ENCODE assay signal across 6 cellular contexts in genomic region chr3:154349223-154349622, GRCh38.
"Had no signal": no experiment of that assay in that cellular context is flagged by ENCODE, and none has a peak within 500 bp of the region (broad histone marks: within the 10 kb centered on the region; RNA-seq: fewer than 3 reads in every experiment).

No MANE protein-coding gene starts in this region.

- ATAC-seq: K562 had no signal

- H2AFZ ChIP-seq: GM23248 had no signal

- H3K9ac ChIP-seq: GM23248 had no signal

- H3K27ac ChIP-seq: GM23248 had no signal

- H3K4me3 ChIP-seq: GM23248, K562 had no signal

- DNase-seq: GM23248, H9, HCEC 1CT, IMR-90, KG1 had no signal
